ENCODE assay signal across 8 cellular contexts in the genomic region with DNA sequence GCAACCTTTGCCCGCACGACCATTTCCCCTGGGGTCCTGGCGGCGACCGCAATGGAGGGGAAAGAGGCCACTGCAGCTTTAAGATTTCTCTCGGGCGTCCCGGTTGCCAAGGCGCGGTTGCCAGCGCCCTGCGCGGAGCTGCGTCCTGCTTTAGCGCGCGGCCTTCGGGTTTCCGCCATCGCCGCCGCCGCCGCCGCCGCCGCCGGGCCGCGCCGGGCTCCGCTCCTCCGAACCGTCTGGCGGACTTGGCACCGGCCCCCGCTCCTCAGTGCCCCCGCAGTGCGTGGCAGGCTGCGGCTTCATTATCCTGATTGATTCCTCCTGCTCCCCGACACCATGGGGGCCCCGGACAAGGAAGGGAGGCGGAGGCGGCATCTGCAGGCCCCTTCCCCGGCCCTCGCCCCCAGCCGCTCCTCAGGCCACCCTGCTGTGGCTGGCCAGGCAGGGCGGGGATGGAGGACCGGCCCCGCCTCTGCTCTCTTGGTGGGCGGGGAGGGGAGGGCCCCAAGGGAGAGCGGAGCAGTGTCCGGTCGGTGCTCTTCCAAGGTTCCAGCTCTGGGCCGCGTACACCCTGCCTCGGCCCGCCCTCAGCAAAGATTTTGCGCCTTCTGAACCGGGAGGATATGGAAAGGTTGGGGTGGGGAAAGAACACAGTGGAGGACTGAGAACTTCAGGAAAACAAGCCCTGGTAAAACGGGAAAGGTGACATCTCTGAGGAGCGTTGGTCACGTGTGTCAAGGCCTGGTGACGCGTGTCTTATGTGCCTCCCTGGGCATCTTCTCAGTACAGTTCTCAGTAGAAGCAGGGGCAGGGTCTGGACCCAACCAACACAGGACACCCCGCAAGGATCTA. TPM values are rescaled to one million over a fixed set of nuclear protein-coding genes. Genes with fewer than 3 reads are reported as not detected.
DNase-seq lines count a peak whose midpoint lies in the region; ATAC-seq and TF ChIP-seq lines count a peak whose summit lies in the region.

No MANE protein-coding gene starts in this region.

- TF ChIP-seq POLR2A in heart left ventricle (IDR thresholded peaks at IDR 0.05) = peak in 1 of 2 donors; percentile 43

- H3K4me1 ChIP-seq in BLaER1 treated with 17β-estradiol and CSF1 and Interleukin-3, amounts not matched to agents 10 nM and 100 nM = peaks cover 22 to 37% (median 31%) of the 10 kb centered on the region in 10 experiments
- H3K4me1 ChIP-seq in OCI-LY7 (ENCODE audit: insufficient read depth, low read length, poor library complexity, severe bottlenecking) = no peaks in the 10 kb centered on the region
- peaks cover 4 to 21% (median 10%) of the 10 kb centered on the region in 12 donors for H3K4me1 ChIP-seq in heart left ventricle
- peaks cover 5% of the 10 kb centered on the region for H3K4me1 ChIP-seq in parathyroid adenoma

- 1 to 7% (median 2%) methylated on average over 18 to 66 of the region's 66 CpGs for WGBS in heart left ventricle, 4 donors

- H3K27me3 ChIP-seq in BLaER1 treated with 17β-estradiol and CSF1 and Interleukin-3, amounts not matched to agents 10 nM and 100 nM = no peaks in the 10 kb centered on the region
- H3K27me3 ChIP-seq in heart left ventricle (no peaks in the 10 kb centered on the region), parathyroid adenoma (ENCODE audit: control insufficient read depth, insufficient read depth, low read length) (no peaks in the 10 kb centered on the region)

- POLR2A ChIA-PET in OCI-LY7 (lab: Charles Lee) = interaction anchor here (0.6 kb wide), 2 partner anchors 21 to 45 kb away, joined by 4 to 5 read pairs; no protein-coding TSS in a partner anchor

- BruUV-seq in OCI-LY7 (replicated peaks; lab: Mats Ljungman, UMichigan) = no TSS peak

- H2AFZ ChIP-seq in OCI-LY7 (ENCODE audit: low read length) = no peak overlapping the region
- H2AFZ ChIP-seq in parathyroid adenoma = peak overlapping the region; percentile 92

- H3K27ac ChIP-seq in BLaER1 treated with 17β-estradiol and CSF1 and Interleukin-3, amounts not matched to agents 10 nM and 100 nM = peak overlapping the region in 10 of 11 experiments; percentile 38 to 72 (median 50); a peak in 18 of 22 replicates
- no peak overlapping the region for H3K27ac ChIP-seq in OCI-LY7 (ENCODE audit: low read depth, low read length, poor library complexity, severe bottlenecking)
- H3K27ac ChIP-seq in heart left ventricle = peak overlapping the region; percentile 75 to 92 (median 87)
- peak overlapping the region; percentile 82 for H3K27ac ChIP-seq in parathyroid adenoma

- H3K36me3 ChIP-seq in BLaER1 treated with 17β-estradiol and CSF1 and Interleukin-3, amounts not matched to agents 10 nM and 100 nM = peaks cover 20 to 37% (median 29%) of the 10 kb centered on the region in 11 experiments
- H3K36me3 ChIP-seq in OCI-LY7 (ENCODE audit: insufficient read depth, low read length) = peaks cover 22% of the 10 kb centered on the region
- H3K36me3 ChIP-seq in heart left ventricle = peaks cover 0 to 20% (median 3%) of the 10 kb centered on the region in 9 donors
- no peaks in the 10 kb centered on the region for H3K36me3 ChIP-seq in parathyroid adenoma (ENCODE audit: control insufficient read depth, insufficient read depth, low read length)

- H3K79me2 ChIP-seq in OCI-LY7 (ENCODE audit: insufficient read depth, low read depth, low read length) = no peaks in the 10 kb centered on the region
- no peaks in the 10 kb centered on the region for H3K79me2 ChIP-seq in parathyroid adenoma

- H3K4me3 ChIP-seq in BLaER1 treated with 17β-estradiol and CSF1 and Interleukin-3, amounts not matched to agents 10 nM and 100 nM = peak overlapping the region; percentile 59 to 73 (median 66)
- no peak overlapping the region for H3K4me3 ChIP-seq in OCI-LY7 (ENCODE audit: low read depth, low read length, poor library complexity, severe bottlenecking)
- peak overlapping the region; percentile 54 to 89 (median 68) for H3K4me3 ChIP-seq in heart left ventricle
- peak overlapping the region; percentile 58 for H3K4me3 ChIP-seq in parathyroid adenoma (ENCODE audit: low read depth, low read length)

- intact Hi-C loops in OCI-LY7 (cut with micrococcal nuclease; ENCODE audit: unreplicated experiment) = no loop called here
- intact Hi-C loops in heart left ventricle (cut with DNase I) = loop anchor here in 2 of 10 donors (5.0 to 10.0 kb wide), 2 partner anchors 44 to 51 kb away; partner anchors contain the start of gene PPP1R1B (in 1 of the 2)

- H3K9me3 ChIP-seq in BLaER1 treated with 17β-estradiol and CSF1 and Interleukin-3, amounts not matched to agents 10 nM and 100 nM (replicated peaks in 1 of 11) = peaks cover 6 to 13% (median 10%) of the 10 kb centered on the region in 11 experiments; a peak in 15 of 22 replicates
- H3K9me3 ChIP-seq in OCI-LY7 (ENCODE audit: low read length) (no peaks in the 10 kb centered on the region), heart left ventricle (peaks cover 0 to 12% (median 0%) of the 10 kb centered on the region in 12 donors), parathyroid adenoma (ENCODE audit: control insufficient read depth, low read length) (no peaks in the 10 kb centered on the region)

- no peak for TF ChIP-seq CTCF in OCI-LY7 (conservative IDR thresholded peaks at IDR 0.05; ENCODE audit: low read length)
- no peak for TF ChIP-seq CTCF in heart left ventricle (IDR thresholded peaks at IDR 0.05)
- TF ChIP-seq CTCF in parathyroid adenoma (IDR thresholded peaks at IDR 0.05) = no peak

- H3K9ac ChIP-seq in BLaER1 treated with 17β-estradiol and CSF1 and Interleukin-3, amounts not matched to agents 10 nM and 100 nM = peak overlapping the region; percentile 68 to 83 (median 76)
- H3K9ac ChIP-seq in parathyroid adenoma = peak overlapping the region; percentile 84

- ATAC-seq in heart left ventricle = peak; percentile 92 to 97 (median 96)
- ATAC-seq in GM21737 (IDR thresholded peaks at IDR 0.05; ENCODE audit: unreplicated experiment) = no peak

- peak overlapping the region; percentile 84 to 98 (median 91) for H3K4me2 ChIP-seq in BLaER1 treated with 17β-estradiol and CSF1 and Interleukin-3, amounts not matched to agents 10 nM and 100 nM
- H3K4me2 ChIP-seq in OCI-LY7 (ENCODE audit: low read length) = peak overlapping the region; percentile 11; the same call in 1 of the 2 replicates
- peak overlapping the region; percentile 93 for H3K4me2 ChIP-seq in parathyroid adenoma (ENCODE audit: low read length)

- no peaks in the 10 kb centered on the region for H3K9me2 ChIP-seq in OCI-LY7 (ENCODE audit: insufficient read depth, low read length)

- H4K20me1 ChIP-seq in BLaER1 treated with 17β-estradiol and CSF1 and Interleukin-3, amounts not matched to agents 10 nM and 100 nM = peaks cover 0 to 22% (median 0%) of the 10 kb centered on the region in 11 experiments; a peak in 7 of 22 replicates
- H4K20me1 ChIP-seq in OCI-LY7 (ENCODE audit: insufficient read depth, low read length) = no peaks in the 10 kb centered on the region

- DNase-seq in GOT3 (lab: John Stamatoyannopoulos, UW) (peak; percentile 38), OCI-LY7 (ENCODE audit: low spot score) (no peak), amniotic stem cell (lab: John Stamatoyannopoulos, UW) (peak; percentile 13), heart left ventricle (peak; percentile 78 to 87 (median 81)), OCI-M1 (lab: John Stamatoyannopoulos, UW) (no peak)

- CTCF ChIA-PET in OCI-LY7 (lab: Charles Lee; ENCODE audit: unreplicated experiment) = no interaction called here

RNA-seq across cellular contexts. Expression of gene NEUROD2, which starts 34.0 kb away (rescaled TPM):
- total RNA-seq in OCI-LY7 (2014; rRNA removed; shearing (Covaris generic)) = not detected in 2 replicates
- not detected in 2 replicates for total RNA-seq in OCI-LY7 (2022)
- not detected for total RNA-seq in heart left ventricle
- polyA plus RNA-seq in heart left ventricle = not detected

RNA-seq across cellular contexts. Expression of gene PPP1R1B, which starts 53.1 kb away (rescaled TPM):
- total RNA-seq in OCI-LY7 (2014; rRNA removed; shearing (Covaris generic)) = not detected in 2 replicates
- total RNA-seq in OCI-LY7 (2022) (not detected in 2 replicates), heart left ventricle (1 to 10 TPM in 4 of 9 donors, under 1 TPM in 4, not detected in 1; 0.54 to 5.8 (median 0.88) TPM)
- polyA plus RNA-seq in heart left ventricle = 1 to 10 TPM in 1 of 2 donors, under 1 TPM in 1; 0.61 to 2.5 TPM

Comparison
In these comparisons a context has a peak if more than half of its experiments do, and no peak if none do; other contexts are left out.
1. H3K4me2 ChIP-seq: peak in every context shown above with its lines; median percentile 93 in parathyroid adenoma; 91 in BLaER1 treated with 17β-estradiol and CSF1 and Interleukin-3, amounts not matched to agents 10 nM and 100 nM; 11 in OCI-LY7.
2. DNase-seq: peak in GOT3 (single experiment), amniotic stem cell (single experiment) and heart left ventricle (5 of 5); none in OCI-LY7 (single experiment) and OCI-M1 (single experiment).